ENCODE assay signal across 27 cellular contexts in the genomic region with DNA sequence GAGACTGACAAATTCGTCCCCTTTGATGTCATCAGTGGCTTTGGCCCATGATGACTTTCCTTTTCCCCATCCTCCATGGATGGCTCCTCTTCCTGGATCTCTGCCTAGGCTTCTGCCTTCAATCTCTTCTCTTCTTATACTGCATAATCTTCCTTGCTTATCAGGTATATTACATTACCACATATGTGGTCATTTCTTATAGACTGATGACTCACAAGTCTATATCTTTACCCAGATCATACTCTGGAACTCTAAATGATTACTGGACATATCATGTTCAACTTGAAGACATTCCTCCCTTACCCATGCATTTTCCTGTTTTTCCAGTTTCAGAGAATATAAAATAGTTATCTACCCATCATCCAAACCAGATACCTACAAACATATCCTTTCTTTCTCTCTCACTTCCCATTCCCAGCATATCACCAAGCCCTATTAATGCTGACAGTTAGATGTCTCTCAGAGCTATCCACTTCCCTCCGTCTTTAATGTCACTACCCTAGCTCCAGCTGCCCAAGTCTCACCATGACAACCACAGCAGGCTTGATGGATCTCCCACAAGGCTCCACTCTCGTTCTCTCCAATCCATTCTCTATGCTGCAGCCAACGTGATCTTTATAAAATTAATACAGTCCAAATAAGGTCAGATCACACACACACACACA.
DNase-seq lines count a peak whose midpoint lies in the region; ATAC-seq and TF ChIP-seq lines count a peak whose summit lies in the region.
"Had no signal": no experiment of that assay in that cellular context is flagged by ENCODE, and none has a peak within 500 bp of the region (broad histone marks: within the 10 kb centered on the region; RNA-seq: fewer than 3 reads in every experiment).

No MANE protein-coding gene starts in this region.

- ATAC-seq in SK-N-SH treated with all-trans-retinoic acid at 6 μM for 48 hours (peak; percentile 78), HG03045 (IDR thresholded peaks at IDR 0.05; ENCODE audit: unreplicated experiment) (no peak)
- ATAC-seq: activated T-cell treated with anti-CD3 and anti-CD28 coated beads, Interleukin-2, amount 50 U/mL, for 4 hours; stimulated activated effector memory CD8-positive, alpha-beta T cell treated with anti-CD3 and anti-CD28 coated beads, Interleukin-12 subunit alpha, Interleukin-12 subunit beta, amount 100 ng/mL, for 72 hours had no signal

- H3K27ac Mint-ChIP-seq in chondrocyte (ENCODE audit: unreplicated experiment) = no peak overlapping the region
- H3K27ac Mint-ChIP-seq: CD4-positive, CD25-positive, alpha-beta regulatory T cell; stimulated activated effector memory CD8-positive, alpha-beta T cell treated with anti-CD3 and anti-CD28 coated beads, Interleukin-12 subunit alpha, Interleukin-12 subunit beta, amount 100 ng/mL, for 72 hours had no signal

- H3K4me3 ChIP-seq in fibroblast of pulmonary artery (replicated peaks; ENCODE audit: low read depth, low read length) = no peak overlapping the region
- H3K4me3 ChIP-seq: HAP-1, skin epidermis, suprapubic skin, uterus had no signal

- DNase-seq in EL = peak; percentile 32
- DNase-seq in HT-29 (ENCODE audit: low spot score) = peak; percentile 54
- DNase-seq in fibroblast of pulmonary artery (ENCODE audit: low read depth) = peak; percentile 24
- DNase-seq in chondrocyte (ENCODE audit: low spot score) = no peak
- DNase-seq in effector CD8-positive, alpha-beta T cell (lab: John Stamatoyannopoulos, UW) = no peak
- no peak for DNase-seq in A172 (ENCODE audit: low spot score)
- DNase-seq: activated CD8-positive, alpha-beta memory T cell treated with anti-CD3 and anti-CD28 coated beads for 24 hours; activated naive CD4-positive, alpha-beta T cell; activated T-cell treated with anti-CD3 and anti-CD28 coated beads, Interleukin-2, amount 50 U/mL, for 4 hours; anterior cingulate cortex; CD4-positive, CD25-positive, alpha-beta regulatory T cell; Karpas-422; kidney glomerular epithelial cell; NCI-H1048; NCI-H2029 treated with DMSO at 0.1 percent for 48 hours; NCI-H510A treated with DMSO at 0.1 percent for 48 hours; occipital lobe; SHP77 treated with DMSO at 0.1 percent for 48 hours; stimulated activated CD4-positive, alpha-beta T cell treated with anti-CD3 and anti-CD28 coated beads, Interleukin-2, amount 100 ng/mL, for 24 hours; T-helper 1 cell; uterus had no signal

- no peaks in the 10 kb centered on the region for H3K36me3 Mint-ChIP-seq in chondrocyte (ENCODE audit: low read depth)
- H3K36me3 Mint-ChIP-seq: CD4-positive, CD25-positive, alpha-beta regulatory T cell; stimulated activated effector memory CD8-positive, alpha-beta T cell treated with anti-CD3 and anti-CD28 coated beads, Interleukin-12 subunit alpha, Interleukin-12 subunit beta, amount 100 ng/mL, for 72 hours had no signal

- no peak overlapping the region for H3K4me3 Mint-ChIP-seq in chondrocyte (ENCODE audit: unreplicated experiment)
- H3K4me3 Mint-ChIP-seq: activated T-cell treated with anti-CD3 and anti-CD28 coated beads, Interleukin-2, amount 50 U/mL, for 4 hours; CD4-positive, CD25-positive, alpha-beta regulatory T cell; stimulated activated effector memory CD8-positive, alpha-beta T cell treated with anti-CD3 and anti-CD28 coated beads, Interleukin-12 subunit alpha, Interleukin-12 subunit beta, amount 100 ng/mL, for 72 hours had no signal

- no peaks in the 10 kb centered on the region for H3K4me1 Mint-ChIP-seq in chondrocyte (ENCODE audit: low read depth)
- H3K4me1 Mint-ChIP-seq: CD4-positive, CD25-positive, alpha-beta regulatory T cell; stimulated activated effector memory CD8-positive, alpha-beta T cell treated with anti-CD3 and anti-CD28 coated beads, Interleukin-12 subunit alpha, Interleukin-12 subunit beta, amount 100 ng/mL, for 72 hours had no signal

- H3K9me3 Mint-ChIP-seq in chondrocyte (ENCODE audit: low read depth) = peaks cover 9% of the 10 kb centered on the region
- H3K9me3 Mint-ChIP-seq: stimulated activated effector memory CD8-positive, alpha-beta T cell treated with anti-CD3 and anti-CD28 coated beads, Interleukin-12 subunit alpha, Interleukin-12 subunit beta, amount 100 ng/mL, for 72 hours had no signal

- no peaks in the 10 kb centered on the region for H3K27me3 Mint-ChIP-seq in chondrocyte (ENCODE audit: low read depth)
- H3K27me3 Mint-ChIP-seq: CD4-positive, CD25-positive, alpha-beta regulatory T cell had no signal

- TF ChIP-seq CTCF in fibroblast of pulmonary artery (IDR thresholded peaks at IDR 0.05; ENCODE audit: low read length, missing control alignments) (no peak), chondrocyte (IDR thresholded peaks at IDR 0.05) (no peak)

TF ChIP-seq in SK-N-SH treated with all-trans-retinoic acid at 6 μM for 48 hours, 23 proteins besides CTCF, POLR2A, EP300 and RAD21:
- no peak for TF ChIP-seq PATZ1 (CRISPR knock-in tag; IDR thresholded peaks at IDR 0.05; ENCODE audit: borderline replicate concordance)
- no peak for TF ChIP-seq CSRNP3 (CRISPR knock-in tag; IDR thresholded peaks at IDR 0.05)
- TF ChIP-seq GLIS3 (CRISPR knock-in tag; IDR thresholded peaks at IDR 0.05) = no peak

Comparison
In these comparisons a context has a peak if more than half of its experiments do, and no peak if none do; other contexts are left out.
1. DNase-seq: peak in EL (single experiment), HT-29 (single experiment) and fibroblast of pulmonary artery (single experiment); none in chondrocyte (single experiment), effector CD8-positive, alpha-beta T cell (single experiment) and A172 (single experiment).